20 cellular contexts compared by ENCODE assay signal in the genomic region with DNA sequence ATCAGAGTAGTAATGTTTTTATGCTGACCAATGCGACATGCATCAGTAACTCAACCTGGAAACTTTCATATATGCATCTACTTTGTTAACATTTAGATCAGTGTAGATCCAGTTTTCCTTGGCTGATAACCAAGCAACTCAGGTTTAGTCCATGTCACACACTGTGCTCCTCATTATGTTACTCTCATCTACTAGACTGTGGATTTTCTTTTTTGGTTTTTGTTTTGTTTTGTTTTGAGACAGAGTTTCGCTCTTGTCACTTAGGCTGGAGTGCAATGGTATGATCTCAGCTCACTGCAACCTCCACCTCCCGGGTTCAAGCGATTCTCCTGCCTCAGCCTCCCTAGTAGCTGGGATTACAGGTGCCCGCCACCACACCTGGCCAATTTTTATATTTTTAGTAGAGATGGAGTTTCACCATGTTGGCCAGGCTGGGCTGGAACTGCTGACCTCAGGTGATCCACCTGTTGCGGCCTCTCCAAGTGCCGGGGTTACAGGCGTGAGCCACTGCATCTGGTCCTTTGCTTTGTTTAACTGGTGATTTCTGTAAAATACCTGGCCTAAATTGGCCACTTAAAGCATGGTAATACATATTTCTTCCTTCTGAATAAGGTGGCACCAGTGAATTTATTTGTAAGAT. TPM values are rescaled to one million over a fixed set of nuclear protein-coding genes. Genes with fewer than 3 reads are reported as not detected.
DNase-seq lines count a peak whose midpoint lies in the region; ATAC-seq lines count a peak whose summit lies in the region.
"Had no signal": no experiment of that assay in that cellular context is flagged by ENCODE, and none has a peak within 500 bp of the region (broad histone marks: within the 10 kb centered on the region; RNA-seq: fewer than 3 reads in every experiment).

No MANE protein-coding gene starts in this region.

- no peak overlapping the region for H3K27ac Mint-ChIP-seq in activated CD4-positive, alpha-beta T cell treated with anti-CD3 and anti-CD28 coated beads for 36 hours
- no peak overlapping the region for H3K27ac Mint-ChIP-seq in T-cell
- H3K27ac Mint-ChIP-seq: B cell; CD8-positive, alpha-beta T cell had no signal

- peaks cover 31% of the 10 kb centered on the region for H3K36me3 Mint-ChIP-seq in activated CD4-positive, alpha-beta T cell treated with anti-CD3 and anti-CD28 coated beads for 36 hours (ENCODE audit: low read depth)
- H3K36me3 Mint-ChIP-seq in T-cell = peaks cover 41% of the 10 kb centered on the region

- no peak for DNase-seq in activated CD4-positive, alpha-beta T cell treated with anti-CD3 and anti-CD28 coated beads for 36 hours
- DNase-seq in activated CD4-positive, alpha-beta T cell treated with anti-CD3 and anti-CD28 coated beads, Interleukin-2, amount 50 U/mL, for 1 hour = no peak
- peak; percentile 67 for DNase-seq in mesenteric fat pad (ENCODE audit: low spot score)
- DNase-seq in hepatic stellate cell (ENCODE audit: low spot score) = no peak
- DNase-seq in T-cell = no peak
- DNase-seq: CD8-positive, alpha-beta T cell; DMS 273 treated with DMSO at 0.1 percent for 48 hours; DMS79 treated with DMSO at 0.1 percent for 48 hours; NCI-H1092; NCI-H1436; NCI-H187; NCI-H2081 treated with DMSO at 0.1 percent for 48 hours; NCI-H2171; NCI-H226; NCI-H510A; SHP77 had no signal

- POLR2A ChIA-PET in activated CD4-positive, alpha-beta T cell treated with anti-CD3 and anti-CD28 coated beads for 36 hours (lab: Charles Lee) = no interaction called here
- POLR2A ChIA-PET in T-cell (lab: Charles Lee) = interaction anchor here in 1 of 2 donors (0.6 kb wide), 1 partner anchor 195 kb away, joined by 5 read pairs; the partner anchor contains the start of gene PDLIM5

- intact Hi-C loops in activated CD4-positive, alpha-beta T cell treated with anti-CD3 and anti-CD28 coated beads for 36 hours (cut with DNase I, micrococcal nuclease) = loop anchor here in 1 of 2 experiments (10.0 kb wide), 1 partner anchor 361 kb away; no protein-coding TSS in a partner anchor

- CTCF ChIA-PET in activated CD4-positive, alpha-beta T cell treated with anti-CD3 and anti-CD28 coated beads for 36 hours (lab: Charles Lee) = interaction anchor here (1.0 kb wide), 1 partner anchor 12 kb away, joined by 3 read pairs; no protein-coding TSS in a partner anchor
- CTCF ChIA-PET in T-cell (lab: Charles Lee) = no interaction called here

- no peaks in the 10 kb centered on the region for H3K27me3 Mint-ChIP-seq in activated CD4-positive, alpha-beta T cell treated with anti-CD3 and anti-CD28 coated beads for 36 hours
- H3K27me3 Mint-ChIP-seq in T-cell = no peaks in the 10 kb centered on the region
- H3K27me3 Mint-ChIP-seq: B cell had no signal

- H3K4me3 Mint-ChIP-seq in activated CD4-positive, alpha-beta T cell treated with anti-CD3 and anti-CD28 coated beads for 36 hours = no peak overlapping the region
- H3K4me3 Mint-ChIP-seq in T-cell = no peak overlapping the region
- H3K4me3 Mint-ChIP-seq: B cell; CD8-positive, alpha-beta T cell had no signal

- H3K9me3 Mint-ChIP-seq in activated CD4-positive, alpha-beta T cell treated with anti-CD3 and anti-CD28 coated beads for 36 hours (ENCODE audit: low read depth) = no peaks in the 10 kb centered on the region
- no peaks in the 10 kb centered on the region for H3K9me3 Mint-ChIP-seq in T-cell
- H3K9me3 Mint-ChIP-seq: CD8-positive, alpha-beta T cell had no signal

- H3K4me1 Mint-ChIP-seq in activated CD4-positive, alpha-beta T cell treated with anti-CD3 and anti-CD28 coated beads for 36 hours = peaks cover 3% of the 10 kb centered on the region
- no peaks in the 10 kb centered on the region for H3K4me1 Mint-ChIP-seq in T-cell
- H3K4me1 Mint-ChIP-seq: B cell had no signal

- ATAC-seq in activated CD4-positive, alpha-beta T cell treated with anti-CD3 and anti-CD28 coated beads for 36 hours = peak; percentile 23
- ATAC-seq in GM21390 (IDR thresholded peaks at IDR 0.05; ENCODE audit: unreplicated experiment) (peak; percentile 44), HG03342 (IDR thresholded peaks at IDR 0.05; ENCODE audit: unreplicated experiment) (peak; percentile 48), T-cell (replicated peaks in 1 of 4) (no peak)
- ATAC-seq: CD8-positive, alpha-beta T cell; Panc1 had no signal

RNA-seq across cellular contexts. Expression of gene SMARCAD1, which starts 48.6 kb away (rescaled TPM):
- 10 to 100 TPM; 32.3 to 33.1 TPM for total RNA-seq in activated CD4-positive, alpha-beta T cell treated with anti-CD3 and anti-CD28 coated beads for 36 hours
- 16.4 TPM for total RNA-seq in mesenteric fat pad
- 10 to 100 TPM; 17.1 to 22.9 (median 20.0) TPM for total RNA-seq in T-cell

Comparison
In these comparisons a context has a peak if more than half of its experiments do, and no peak if none do; other contexts are left out.
1. ATAC-seq: peak in activated CD4-positive, alpha-beta T cell treated with anti-CD3 and anti-CD28 coated beads for 36 hours (single experiment), GM21390 (single experiment) and HG03342 (single experiment); none in T-cell (0 of 4).